33 cellular contexts compared by ENCODE assay signal in genomic region chr6:131997450-131998153, GRCh38. TPM values are rescaled to one million over a fixed set of nuclear protein-coding genes. Genes with fewer than 3 reads are reported as not detected.
DNase-seq lines count a peak whose midpoint lies in the region; ATAC-seq, FAIRE-seq and TF ChIP-seq lines count a peak whose summit lies in the region.
"Had no signal": no experiment of that assay in that cellular context is flagged by ENCODE, and none has a peak within 500 bp of the region (broad histone marks: within the 10 kb centered on the region; RNA-seq: fewer than 3 reads in every experiment).

No MANE protein-coding gene starts in this region.

- in situ Hi-C loops in HepG2 (cut with HindIII; ENCODE audit: extremely low pct_ligation_motif_present, low pct_unique_long_range_greater_than_20kb): no loop called here

- no peaks in the 10 kb centered on the region for H4K20me1 ChIP-seq in HepG2 (ENCODE audit: insufficient read depth, low read length)

- H3K27me3 ChIP-seq in bronchial epithelial cell (ENCODE audit: control insufficient read depth, insufficient read depth, low read length): no peaks in the 10 kb centered on the region
- H3K27me3 ChIP-seq in HepG2 (ENCODE audit: control insufficient read depth in 1 of 2, insufficient read depth in 2 of 2, low read length in 2 of 2): no peaks in the 10 kb centered on the region
- no peaks in the 10 kb centered on the region for H3K27me3 ChIP-seq in aorta (ENCODE audit: control insufficient read depth in 1 of 2, insufficient read depth in 2 of 2, low read length in 1 of 2)
- H3K27me3 ChIP-seq: Peyer's patch, sigmoid colon, suprapubic skin, upper lobe of left lung had no signal

- peak overlapping the region; percentile 29 for H3K27ac ChIP-seq in HepG2 (ENCODE audit: extremely low read length, insufficient read depth, low read length)
- peak overlapping the region in 1 of 2 donors; percentile 32 for H3K27ac ChIP-seq in aorta (ENCODE audit: low read depth in 1 of 2, low read length in 2 of 2)
- H3K27ac ChIP-seq: prostate gland, suprapubic skin, upper lobe of left lung had no signal

- H3K4me2 ChIP-seq in HepG2 (ENCODE audit: low read depth, low read length): peak overlapping the region; percentile 52

- peak; percentile 34 for DNase-seq in activated CD4-positive, alpha-beta T cell treated with anti-CD3 and anti-CD28 coated beads, Interleukin-2, amount 10 ng/mL, durations not matched to agents 24 days and 14 days
- DNase-seq in activated CD4-positive, alpha-beta T cell treated with anti-CD3 and anti-CD28 coated beads for 48 hours: no peak
- DNase-seq in bronchial epithelial cell (ENCODE audit: low read depth): no peak
- DNase-seq in HepG2 (ENCODE audit: low spot score): peak; percentile 37
- no peak for DNase-seq in aorta
- no peak for DNase-seq in stimulated activated CD4-positive, alpha-beta T cell treated with anti-CD3 and anti-CD28 coated beads, Interleukin-4, amount 100 ng/mL, for 1 hour
- no peak for DNase-seq in NCI-H2227 (lab: John Stamatoyannopoulos, UW; ENCODE audit: unreplicated experiment)
- DNase-seq: activated CD4-positive, CD25-positive, alpha-beta regulatory T cell treated with anti-CD3 and anti-CD28 coated beads, Interleukin-2, amount 50 U/mL, for 72 hours; activated CD8-positive, alpha-beta memory T cell treated with anti-CD3 and anti-CD28 coated beads, Interleukin-2, amount 50 U/mL, for 48 hours; activated CD8-positive, alpha-beta T cell treated with anti-CD3 and anti-CD28 coated beads for 36 hours; activated naive CD4-positive, alpha-beta T cell treated with anti-CD3 and anti-CD28 coated beads for 36 hours; CD4-positive, alpha-beta T cell; DMS 273 treated with DMSO at 0.1 percent for 48 hours; MV-4-11; naive thymus-derived CD4-positive, alpha-beta T cell; NCI-H1436; NCI-H2081; NCI-H345; NCI-H69; nucleus accumbens; Peyer's patch; SHP77; sigmoid colon; stimulated activated CD4-positive, alpha-beta T cell treated with anti-CD3 and anti-CD28 coated beads, Interleukin-4, amount 100 ng/mL, for 4 hours; T-helper 17 cell had no signal

- H3K36me3 Mint-ChIP-seq in activated CD4-positive, alpha-beta T cell treated with anti-CD3 and anti-CD28 coated beads, Interleukin-2, amount 10 ng/mL, durations not matched to agents 24 days and 14 days (ENCODE audit: low read depth): no peaks in the 10 kb centered on the region
- H3K36me3 Mint-ChIP-seq: brain; mesothelial cell of epicardium; naive thymus-derived CD4-positive, alpha-beta T cell had no signal

- CTCF ChIA-PET in HepG2 (lab: Yijun Ruan, JAX; ENCODE audit: low intra/inter-chr PET ratio, low total read pairs): no interaction called here

- no peaks in the 10 kb centered on the region for H3K4me1 Mint-ChIP-seq in activated CD4-positive, alpha-beta T cell treated with anti-CD3 and anti-CD28 coated beads, Interleukin-2, amount 10 ng/mL, durations not matched to agents 24 days and 14 days
- H3K4me1 Mint-ChIP-seq: mesothelial cell of epicardium; naive thymus-derived CD4-positive, alpha-beta T cell; T-helper 17 cell had no signal

- no peaks in the 10 kb centered on the region for H3K36me3 ChIP-seq in bronchial epithelial cell (ENCODE audit: control insufficient read depth, insufficient read depth, low read length)
- no peaks in the 10 kb centered on the region for H3K36me3 ChIP-seq in HepG2 (replicated peaks in 1 of 2; ENCODE audit: control insufficient read depth in 1 of 2, insufficient read depth in 2 of 2, low read length in 2 of 2)
- no peaks in the 10 kb centered on the region for H3K36me3 ChIP-seq in aorta (ENCODE audit: control insufficient read depth in 1 of 2, insufficient read depth in 2 of 2, low read length in 1 of 2)
- H3K36me3 ChIP-seq: Peyer's patch, prostate gland, sigmoid colon, suprapubic skin, upper lobe of left lung had no signal

- TF ChIP-seq EP300 in HepG2 (IDR thresholded peaks at IDR 0.05; ENCODE audit: low read depth in 2 of 2, low read length in 2 of 2): no peak
- TF ChIP-seq EP300 in HepG2 (CRISPR knock-in tag; IDR thresholded peaks at IDR 0.05; ENCODE audit: borderline replicate concordance): no peak

- WGBS in HepG2 (ENCODE audit: low lambda C conversion rate): 73% methylated on average over 4 of the region's 6 CpGs
- WGBS in aorta, 2 donors: 85% methylated on average over 6 of the region's 6 CpGs

- no peaks in the 10 kb centered on the region for H3K79me2 ChIP-seq in HepG2 (ENCODE audit: insufficient read depth, low read length)

- peak overlapping the region; percentile 32; the same call in 1 of the 2 replicates for H3K9ac ChIP-seq in HepG2 (ENCODE audit: insufficient read depth, low read depth, low read length)

- no peak overlapping the region for H3K27ac Mint-ChIP-seq in activated CD4-positive, alpha-beta T cell treated with anti-CD3 and anti-CD28 coated beads, Interleukin-2, amount 10 ng/mL, durations not matched to agents 24 days and 14 days
- H3K27ac Mint-ChIP-seq: activated CD8-positive, alpha-beta T cell treated with anti-CD3 and anti-CD28 coated beads for 36 hours; activated naive CD4-positive, alpha-beta T cell treated with anti-CD3 and anti-CD28 coated beads for 36 hours; CD4-positive, alpha-beta T cell; mesothelial cell of epicardium; naive thymus-derived CD4-positive, alpha-beta T cell; T-helper 17 cell had no signal

- POLR2A ChIA-PET in HepG2 (lab: Yijun Ruan, JAX): interaction anchor here (1.1 to 2.9 kb wide), 8 partner anchors 9 to 48 kb away, joined by 3 to 22 read pairs (median 4); partner anchors contain the start of gene CCN2

- H3K4me3 ChIP-seq in bronchial epithelial cell (ENCODE audit: low read depth, low read length): no peak overlapping the region
- 0 out of 6 replicates have a peak overlapping the region, but pooled peaks of 1 of the 3 experiments have one; percentile 13 for H3K4me3 ChIP-seq in HepG2 (replicated peaks in 1 of 3; ENCODE audit: insufficient read depth in 1 of 3, low read depth in 2 of 3, low read length in 3 of 3)
- H3K4me3 ChIP-seq in aorta (ENCODE audit: low read length in 2 of 2): no peak overlapping the region
- H3K4me3 ChIP-seq: Peyer's patch, prostate gland, sigmoid colon, suprapubic skin, upper lobe of left lung had no signal

- TF ChIP-seq RAD21 in HepG2 (CRISPR knock-in tag; IDR thresholded peaks at IDR 0.05): no peak

- no peak overlapping the region for H2AFZ ChIP-seq in HepG2 (ENCODE audit: low read length)

- H3K9me3 ChIP-seq in HepG2 (ENCODE audit: low read length) (peaks cover 10% of the 10 kb centered on the region), aorta (ENCODE audit: control insufficient read depth, low read length) (no peaks in the 10 kb centered on the region)
- H3K9me3 ChIP-seq: Peyer's patch, prostate gland, sigmoid colon, suprapubic skin, upper lobe of left lung had no signal

- intact Hi-C loops in activated CD4-positive, alpha-beta T cell treated with anti-CD3 and anti-CD28 coated beads, Interleukin-2, amount 10 ng/mL, durations not matched to agents 24 days and 14 days (cut with micrococcal nuclease): no loop called here
- intact Hi-C loops in HepG2 (cut with micrococcal nuclease; ENCODE audit: unreplicated experiment) (no loop called here), aorta (cut with DNase I) (loop anchor here (5.0 kb wide), 2 partner anchors 40 to 45 kb away; partner anchors contain the start of gene CCN2 (in 1 of the 2))

- peak; percentile 83 for ATAC-seq in HepG2
- peak; percentile 26 for ATAC-seq in aorta (ENCODE audit: low FRiP score)
- no peak for ATAC-seq in GM18858 (IDR thresholded peaks at IDR 0.05; ENCODE audit: unreplicated experiment)
- ATAC-seq: activated CD8-positive, alpha-beta T cell treated with anti-CD3 and anti-CD28 coated beads for 36 hours; HCT116; naive thymus-derived CD4-positive, alpha-beta T cell; T-helper 17 cell had no signal

- TSS peak; percentile 77 for BruUV-seq in HepG2 (replicated peaks; lab: Mats Ljungman, UMichigan)

- H3K4me1 ChIP-seq in HepG2 (ENCODE audit: insufficient read depth, low read length) (peaks cover 25% of the 10 kb centered on the region), aorta (ENCODE audit: control insufficient read depth in 1 of 2, insufficient read depth in 2 of 2, low read length in 2 of 2) (peaks cover 0 to 1% of the 10 kb centered on the region in 2 donors)
- H3K4me1 ChIP-seq: Peyer's patch, prostate gland, suprapubic skin, upper lobe of left lung had no signal

- TF ChIP-seq POLR2A in HepG2 (IDR thresholded peaks at IDR 0.05; ENCODE audit: insufficient read depth in 1 of 2, low read depth in 2 of 2, low read length in 2 of 2): 0 out of 4 replicates have a peak, but pooled peaks of 1 of the 2 experiments have one; percentile 47

- H3K27me3 Mint-ChIP-seq in activated CD4-positive, alpha-beta T cell treated with anti-CD3 and anti-CD28 coated beads, Interleukin-2, amount 10 ng/mL, durations not matched to agents 24 days and 14 days: no peaks in the 10 kb centered on the region
- H3K27me3 Mint-ChIP-seq: activated CD8-positive, alpha-beta T cell treated with anti-CD3 and anti-CD28 coated beads for 36 hours; brain; CD4-positive, alpha-beta T cell had no signal

- TF ChIP-seq CTCF in bronchial epithelial cell (IDR thresholded peaks at IDR 0.05; ENCODE audit: insufficient read depth, low read length, severe bottlenecking) (no peak), HepG2 (CRISPR knock-in tag; IDR thresholded peaks at IDR 0.05) (no peak)

- H3K9me3 Mint-ChIP-seq in activated CD4-positive, alpha-beta T cell treated with anti-CD3 and anti-CD28 coated beads, Interleukin-2, amount 10 ng/mL, durations not matched to agents 24 days and 14 days: no peaks in the 10 kb centered on the region
- H3K9me3 Mint-ChIP-seq: activated naive CD4-positive, alpha-beta T cell treated with anti-CD3 and anti-CD28 coated beads for 36 hours; CD4-positive, alpha-beta T cell had no signal

- FAIRE-seq in bronchial epithelial cell (lab: Jason Lieb, UNC): peak; percentile 77
- FAIRE-seq in HepG2 (lab: Jason Lieb, UNC): no peak
- FAIRE-seq: GM12891 had no signal

- H3K4me3 Mint-ChIP-seq in activated CD4-positive, alpha-beta T cell treated with anti-CD3 and anti-CD28 coated beads, Interleukin-2, amount 10 ng/mL, durations not matched to agents 24 days and 14 days: no peak overlapping the region
- H3K4me3 Mint-ChIP-seq: activated CD8-positive, alpha-beta T cell treated with anti-CD3 and anti-CD28 coated beads for 36 hours; activated naive CD4-positive, alpha-beta T cell treated with anti-CD3 and anti-CD28 coated beads for 36 hours; brain; CD4-positive, alpha-beta T cell; mesothelial cell of epicardium; naive thymus-derived CD4-positive, alpha-beta T cell; T-helper 17 cell had no signal

RNA-seq across cellular contexts. Expression of gene CCN2, which starts 46.4 kb away (rescaled TPM):
- not detected in 2 replicates for total RNA-seq in activated CD4-positive, alpha-beta T cell treated with anti-CD3 and anti-CD28 coated beads, Interleukin-2, amount 10 ng/mL, durations not matched to agents 24 days and 14 days
- total RNA-seq in bronchial epithelial cell (1.3 and 2.6 TPM in 2 replicates), HepG2 (2016; rRNA removed; fragmentation: Illumina TruSeq; extraction: Trizol) (29.6 and 34.7 TPM in 2 replicates), aorta (1,000 to 10,000 TPM in 1 of 2 donors, 100 to 1,000 TPM in 1; 588 to 1,507 TPM)
- 7.2 and 7.8 TPM in 2 replicates for total RNA-seq in HepG2 (2016; cell fraction: cytosol; rRNA removed; fragmentation: Illumina TruSeq; extraction: Trizol; ENCODE audit: low read depth)
- 27.0 and 36.5 TPM in 2 replicates for total RNA-seq in HepG2 (2016; cell fraction: insoluble cytoplasmic fraction; rRNA removed; fragmentation: Illumina TruSeq; extraction: Trizol)
- total RNA-seq in HepG2 (2016; cell fraction: membrane; rRNA removed; fragmentation: Illumina TruSeq; extraction: Trizol): 29.3 and 34.9 TPM in 2 replicates
- 91.2 and 104 TPM in 2 replicates for total RNA-seq in HepG2 (2016; cell fraction: nucleus; rRNA removed; fragmentation: Illumina TruSeq; extraction: Trizol)
- polyA plus RNA-seq in HepG2 (2011; rRNA removed) (316 and 375 TPM in 2 replicates), aorta (100 to 1,000 TPM; 221 to 957 TPM)
- 191 and 283 TPM in 2 replicates for polyA plus RNA-seq in HepG2 (2011; cell fraction: cytosol; rRNA removed)
- 458 and 601 TPM in 2 replicates for polyA plus RNA-seq in HepG2 (2011; cell fraction: nucleus; rRNA removed)
- 765 and 789 TPM in 2 replicates for polyA plus RNA-seq in HepG2 (2012)
- polyA plus RNA-seq in HepG2 (2016; cell fraction: cytosol; fragmentation: Illumina TruSeq; extraction: Trizol; ENCODE audit: low read depth): 7.8 and 8.0 TPM in 2 replicates
- polyA plus RNA-seq in HepG2 (2016; cell fraction: insoluble cytoplasmic fraction; fragmentation: Illumina TruSeq; extraction: Trizol; ENCODE audit: low read depth): 36.0 and 46.4 TPM in 2 replicates
- polyA plus RNA-seq in HepG2 (2016; cell fraction: membrane; fragmentation: Illumina TruSeq; extraction: Trizol; ENCODE audit: low read depth): 18.5 and 20.3 TPM in 2 replicates
- 252 and 258 TPM in 2 replicates for polyA plus RNA-seq in HepG2 (2016; cell fraction: nucleus; fragmentation: Illumina TruSeq; extraction: Trizol; ENCODE audit: insufficient read depth, low read depth)
- 0.21 and 276 TPM in 2 replicates for polyA minus RNA-seq in HepG2 (2011; rRNA and poly(A)+ RNA removed; ENCODE audit: low replicate concordance)
- polyA minus RNA-seq in HepG2 (2011; cell fraction: cytosol; rRNA and poly(A)+ RNA removed): 404 and 475 TPM in 2 replicates
- polyA minus RNA-seq in HepG2 (2011; cell fraction: nucleus; rRNA and poly(A)+ RNA removed): 171 and 228 TPM in 2 replicates
- total RNA-seq: activated CD8-positive, alpha-beta T cell treated with anti-CD3 and anti-CD28 coated beads for 36 hours; activated naive CD4-positive, alpha-beta T cell treated with anti-CD3 and anti-CD28 coated beads for 36 hours; naive thymus-derived CD4-positive, alpha-beta T cell had no signal
- polyA plus RNA-seq: naive thymus-derived CD4-positive, alpha-beta T cell had no signal

Comparison
In these comparisons a context has a peak if more than half of its experiments do, and no peak if none do; other contexts are left out.
1. DNase-seq: peak in activated CD4-positive, alpha-beta T cell treated with anti-CD3 and anti-CD28 coated beads, Interleukin-2, amount 10 ng/mL, durations not matched to agents 24 days and 14 days (single experiment) and HepG2 (single experiment); none in activated CD4-positive, alpha-beta T cell treated with anti-CD3 and anti-CD28 coated beads for 48 hours (single experiment), bronchial epithelial cell (single experiment), aorta (0 of 2), stimulated activated CD4-positive, alpha-beta T cell treated with anti-CD3 and anti-CD28 coated beads, Interleukin-4, amount 100 ng/mL, for 1 hour (single experiment) and NCI-H2227 (single experiment).
2. RNA of gene CCN2, which starts 46.4 kb away (total RNA-seq): 588 to 1,507 TPM in aorta; 7.2 to 104 TPM in HepG2, 1.3 to 2.6 TPM in bronchial epithelial cell and not detected in activated CD4-positive, alpha-beta T cell treated with anti-CD3 and anti-CD28 coated beads, Interleukin-2, amount 10 ng/mL, durations not matched to agents 24 days and 14 days; every median in the first group is over 4 times any median in the second.
3. intact Hi-C loops: an anchor here in aorta (5.0 kb wide); none called in activated CD4-positive, alpha-beta T cell treated with anti-CD3 and anti-CD28 coated beads, Interleukin-2, amount 10 ng/mL, durations not matched to agents 24 days and 14 days and HepG2.